In the genomic region with DNA sequence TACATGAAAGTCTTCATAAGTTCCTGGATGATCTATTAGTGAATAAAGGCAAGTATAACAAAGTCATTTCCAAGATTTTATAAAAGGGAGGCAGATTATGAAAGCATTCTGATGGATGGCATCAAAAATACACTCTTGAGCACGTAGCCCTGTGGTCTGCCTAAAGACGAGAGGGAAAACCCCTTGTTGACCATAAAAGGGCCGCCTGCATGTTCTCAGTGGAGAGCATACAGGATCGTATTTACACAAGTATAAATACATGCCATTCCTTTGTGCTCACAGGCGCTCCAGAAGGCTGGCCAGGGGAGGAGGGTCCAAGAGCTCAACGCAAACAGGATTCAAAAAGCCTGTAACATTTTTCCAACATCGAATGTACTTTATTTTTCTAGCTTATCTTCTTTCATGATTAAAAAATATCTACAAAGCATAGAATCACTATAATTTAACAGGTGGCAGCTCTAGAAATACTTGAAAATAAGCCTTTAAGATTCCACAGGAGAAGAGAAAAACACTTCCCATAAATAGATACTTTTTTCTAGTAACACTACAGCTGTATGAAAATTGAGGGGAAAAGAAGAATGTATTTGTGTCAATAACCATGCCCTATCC, we compare ENCODE assay signal across 8 cellular contexts. TPM values are rescaled to one million over a fixed set of nuclear protein-coding genes. Genes with fewer than 3 reads are reported as not detected.
DNase-seq lines count a peak whose midpoint lies in the region; ATAC-seq and TF ChIP-seq lines count a peak whose summit lies in the region.
"Had no signal": no experiment of that assay in that cellular context is flagged by ENCODE, and none has a peak within 500 bp of the region (broad histone marks: within the 10 kb centered on the region; RNA-seq: fewer than 3 reads in every experiment).

No MANE protein-coding gene starts in this region.

- peak overlapping the region; percentile 49 for H3K27ac ChIP-seq in upper lobe of right lung

- H3K9me3 ChIP-seq in upper lobe of right lung = no peaks in the 10 kb centered on the region

- intact Hi-C loops in upper lobe of right lung (cut with DNase I) = no loop called here

- TF ChIP-seq RAD21 in Ishikawa (IDR thresholded peaks at IDR 0.05; ENCODE audit: low read depth) = no peak

- no peak for TF ChIP-seq CTCF in upper lobe of right lung (IDR thresholded peaks at IDR 0.05)

- peak; percentile 97 for ATAC-seq in upper lobe of right lung

- H3K4me1 ChIP-seq in upper lobe of right lung = peaks cover 22% of the 10 kb centered on the region

- peak; percentile 54 for TF ChIP-seq EP300 in Ishikawa (IDR thresholded peaks at IDR 0.05; ENCODE audit: borderline replicate concordance)

- DNase-seq in amniotic stem cell (lab: John Stamatoyannopoulos, UW) = peak; percentile 70
- DNase-seq in iPS-NIHi7 (ENCODE audit: extremely low spot score) = peak; percentile 53
- peak; percentile 62 for DNase-seq in upper lobe of right lung
- DNase-seq in DMS79 (lab: John Stamatoyannopoulos, UW) = no peak
- no peak for DNase-seq in activated CD4-positive, CD25-positive, alpha-beta regulatory T cell treated with anti-CD3 and anti-CD28 coated beads, Interleukin-2, amount 50 U/mL, for 72 hours
- DNase-seq in NOMO-1 treated with DMSO at 0.1 percent for 48 hours (lab: John Stamatoyannopoulos, UW; ENCODE audit: unreplicated experiment) = no peak
- DNase-seq: naive B cell had no signal

- H3K27me3 ChIP-seq in upper lobe of right lung = no peaks in the 10 kb centered on the region

- H3K4me3 ChIP-seq in upper lobe of right lung = no peak overlapping the region

- H3K36me3 ChIP-seq in upper lobe of right lung = no peaks in the 10 kb centered on the region

TF ChIP-seq in Ishikawa, 13 proteins besides CTCF, POLR2A, EP300 and RAD21:
- TF ChIP-seq CREB1 (IDR thresholded peaks at IDR 0.05; ENCODE audit: low read depth) (no peak), TAF1 (IDR thresholded peaks at IDR 0.05; ENCODE audit: low read depth) (no peak), FOXM1 (IDR thresholded peaks at IDR 0.05; ENCODE audit: borderline replicate concordance, low read depth) (0 out of 2 replicates have a peak, but pooled peaks have one; percentile 44), TCF12 (IDR thresholded peaks at IDR 0.05; ENCODE audit: low read depth) (peak; percentile 45; the same call in 1 of the 2 replicates), TEAD4 (IDR thresholded peaks at IDR 0.05) (no peak; the same call in 1 of the 2 replicates), NFIC (IDR thresholded peaks at IDR 0.05) (no peak), EGR1 (IDR thresholded peaks at IDR 0.05) (no peak)
- TF ChIP-seq, protein P1, sequence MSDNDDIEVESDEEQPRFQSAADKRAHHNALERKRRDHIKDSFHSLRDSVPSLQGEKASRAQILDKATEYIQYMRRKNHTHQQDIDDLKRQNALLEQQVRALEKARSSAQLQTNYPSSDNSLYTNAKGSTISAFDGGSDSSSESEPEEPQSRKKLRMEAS (IDR thresholded peaks at IDR 0.05) = peak; percentile 41

RNA-seq across cellular contexts. Expression of a gene that starts 29.6 kb away (rescaled TPM):
- 31.3 TPM for total RNA-seq in upper lobe of right lung

Comparison
In these comparisons a context has a peak if more than half of its experiments do, and no peak if none do; other contexts are left out.
1. DNase-seq: peak in amniotic stem cell (single experiment), iPS-NIHi7 (single experiment) and upper lobe of right lung (single experiment); none in DMS79 (single experiment), activated CD4-positive, CD25-positive, alpha-beta regulatory T cell treated with anti-CD3 and anti-CD28 coated beads, Interleukin-2, amount 50 U/mL, for 72 hours (single experiment) and NOMO-1 treated with DMSO at 0.1 percent for 48 hours (single experiment).